Comparison of ENCODE assay signal across 1 cellular context in genomic region chr3:197950661-197951029, GRCh38.
TF ChIP-seq lines count a peak whose summit lies in the region.

No MANE protein-coding gene starts in this region.

TF ChIP-seq in WTC11, 78 proteins besides CTCF, POLR2A, EP300 and RAD21 (continued from another document):
- TF ChIP-seq AFF4 (CRISPR knock-in tag; IDR thresholded peaks at IDR 0.05; ENCODE audit: borderline replicate concordance) (no peak), MLX (CRISPR knock-in tag; IDR thresholded peaks at IDR 0.05) (no peak), NFYB (CRISPR knock-in tag; conservative IDR thresholded peaks at IDR 0.05; ENCODE audit: low read depth) (no peak), ZNF232 (CRISPR knock-in tag; IDR thresholded peaks at IDR 0.05) (no peak), ATF2 (CRISPR knock-in tag; IDR thresholded peaks at IDR 0.05; ENCODE audit: borderline replicate concordance, low read depth) (no peak), ARID4B (CRISPR knock-in tag; IDR thresholded peaks at IDR 0.05; ENCODE audit: borderline replicate concordance) (no peak), FOXP1 (CRISPR knock-in tag; IDR thresholded peaks at IDR 0.05; ENCODE audit: borderline replicate concordance) (no peak), SMAD3 (CRISPR knock-in tag; IDR thresholded peaks at IDR 0.05; ENCODE audit: borderline replicate concordance) (no peak), CBFB (CRISPR knock-in tag; IDR thresholded peaks at IDR 0.05; ENCODE audit: low read depth) (no peak)
